12 cellular contexts compared by ENCODE assay signal in the genomic region with DNA sequence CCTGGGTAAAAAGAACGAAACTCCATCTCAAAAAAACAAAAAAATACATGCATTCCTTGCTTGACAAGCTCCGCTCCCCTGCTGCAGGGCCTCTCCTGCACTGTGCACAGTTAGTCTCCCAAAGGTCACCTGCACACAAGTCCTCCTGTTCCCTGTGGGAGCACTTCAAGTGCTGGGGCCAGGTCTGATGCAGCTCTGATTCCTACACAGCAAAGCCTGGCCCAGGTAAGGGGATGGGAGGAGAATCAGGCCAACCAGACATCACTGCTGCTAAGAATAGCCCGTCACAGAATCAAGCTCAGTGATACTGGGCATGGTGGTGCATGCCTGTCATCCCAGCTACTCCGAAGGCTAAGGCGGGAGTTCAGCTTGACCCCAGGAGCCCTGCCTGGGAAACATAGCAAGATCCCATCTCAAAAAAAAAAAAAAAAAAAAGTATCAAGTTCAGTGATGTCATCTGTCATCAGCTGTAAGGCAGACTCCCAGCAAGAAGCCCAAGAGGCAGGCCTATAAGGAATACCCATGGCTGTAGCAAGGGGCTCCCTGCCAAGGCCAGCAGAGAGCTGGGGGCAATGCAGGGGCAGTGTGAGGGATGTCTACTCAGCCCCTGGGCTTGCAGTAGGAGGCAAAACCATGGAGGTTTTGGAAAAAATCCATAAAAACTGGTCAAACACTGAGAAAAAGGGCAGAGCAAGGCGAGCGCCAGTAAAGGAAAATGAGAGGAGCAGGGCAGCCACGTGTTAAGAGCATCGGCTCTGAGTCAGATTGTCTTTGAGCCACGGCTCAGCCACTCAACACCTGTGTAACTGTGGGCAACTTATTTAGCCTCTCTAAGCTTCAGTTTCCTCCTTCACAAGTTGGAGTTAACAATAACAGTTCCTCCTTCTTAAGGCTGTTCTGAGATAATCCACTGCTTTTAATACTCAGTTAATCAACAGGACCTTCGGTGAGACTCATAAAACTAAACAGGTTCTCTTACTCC. TPM values are rescaled to one million over a fixed set of nuclear protein-coding genes. Genes with fewer than 3 reads are reported as not detected.
A peak's percentile ranks its signal among the peaks of the same experiment; 100 is the strongest.
DNase-seq lines count a peak whose midpoint lies in the region; ATAC-seq, FAIRE-seq and TF ChIP-seq lines count a peak whose summit lies in the region.
"Had no signal": no experiment of that assay in that cellular context is flagged by ENCODE, and none has a peak within 500 bp of the region (broad histone marks: within the 10 kb centered on the region; RNA-seq: fewer than 3 reads in every experiment).

No MANE protein-coding gene starts in this region.

- CTCF ChIA-PET in A549 (lab: Yijun Ruan, JAX): interaction anchor here (0.9 to 18.3 kb wide), 5 partner anchors 10 to 70 kb away, joined by 4 to 498 read pairs (median 20); a partner anchor contains a TSS

- H3K36me3 Mint-ChIP-seq in endodermal cell (ENCODE audit: low read depth) (peaks cover 54% of the 10 kb centered on the region), nephron (ENCODE audit: low read depth) (peaks cover 43% of the 10 kb centered on the region)

- TF ChIP-seq RAD21 in A549 (conservative IDR thresholded peaks at IDR 0.05 in 1 of 2, IDR thresholded peaks at IDR 0.05 in 1 of 2): no peak

- H3K9me3 ChIP-seq in A549 (no peaks in the 10 kb centered on the region), NT2/D1 (ENCODE audit: insufficient read depth, low read length) (no peaks in the 10 kb centered on the region), endodermal cell (ENCODE audit: control insufficient read depth, low read length) (no peaks in the 10 kb centered on the region), SJCRH30 (replicated peaks) (no peaks in the 10 kb centered on the region)
- H3K9me3 ChIP-seq: BE2C, pancreas had no signal

- H3K4me1 ChIP-seq in A549: peaks cover 48% of the 10 kb centered on the region
- peaks cover 27% of the 10 kb centered on the region for H3K4me1 ChIP-seq in NT2/D1 (ENCODE audit: insufficient read depth, insufficient read length)
- peaks cover 10% of the 10 kb centered on the region for H3K4me1 ChIP-seq in endodermal cell (ENCODE audit: control insufficient read depth, insufficient read depth, low read length)
- peaks cover 13% of the 10 kb centered on the region for H3K4me1 ChIP-seq in SJCRH30
- H3K4me1 ChIP-seq: BE2C had no signal

- TF ChIP-seq EP300 in A549 (IDR thresholded peaks at IDR 0.05): no peak

- POLR2A ChIA-PET in A549 (lab: Yijun Ruan, JAX): interaction anchor here (0.7 to 1.1 kb wide), 3 partner anchors 10 to 46 kb away, joined by 3 to 4 read pairs (median 3); a partner anchor contains a TSS

- no peak overlapping the region for H3K4me3 ChIP-seq in A549
- no peak overlapping the region for H3K4me3 ChIP-seq in NT2/D1 (ENCODE audit: insufficient read length, low read depth)
- peak overlapping the region; percentile 96 for H3K4me3 ChIP-seq in endodermal cell (ENCODE audit: low read length)
- H3K4me3 ChIP-seq in SJCRH30: no peak overlapping the region
- no peak overlapping the region for H3K4me3 ChIP-seq in H7 (ENCODE audit: insufficient read depth, low read depth, low read length)
- H3K4me3 ChIP-seq: pancreas had no signal

- TF ChIP-seq POLR2A in A549 (IDR thresholded peaks at IDR 0.05; ENCODE audit: low read length): no peak

- H3K4me1 Mint-ChIP-seq in endodermal cell (peaks cover 33% of the 10 kb centered on the region), nephron (peaks cover 60% of the 10 kb centered on the region)
- peaks cover 38% of the 10 kb centered on the region for H3K4me1 Mint-ChIP-seq in stimulated activated naive CD8-positive, alpha-beta T cell treated with anti-CD3 and anti-CD28 coated beads, Interleukin-15, amount 100 ng/mL, for 72 hours

- H3K4me3 Mint-ChIP-seq in endodermal cell (no peak overlapping the region), nephron (peak overlapping the region; percentile 69 to 100 (median 95))
- H3K4me3 Mint-ChIP-seq in stimulated activated naive CD8-positive, alpha-beta T cell treated with anti-CD3 and anti-CD28 coated beads, Interleukin-15, amount 100 ng/mL, for 72 hours: no peak overlapping the region

- no peak for DNase-seq in A549 (ENCODE audit: low read depth in 1 of 2, low spot score in 1 of 2)
- no peak for DNase-seq in NT2/D1 (ENCODE audit: low read depth, low spot score)
- no peak for DNase-seq in endodermal cell
- no peak for DNase-seq in NCI-H82 treated with DMSO at 0.1 percent for 48 hours (lab: John Stamatoyannopoulos, UW; ENCODE audit: unreplicated experiment)
- no peak for DNase-seq in SJCRH30
- DNase-seq in H7: no peak
- no peak for DNase-seq in stimulated activated naive CD8-positive, alpha-beta T cell treated with anti-CD3 and anti-CD28 coated beads, Interleukin-15, amount 100 ng/mL, for 72 hours
- DNase-seq: activated CD4-positive, alpha-beta T cell treated with anti-CD3 and anti-CD28 coated beads for 48 hours; anterior cingulate cortex; BE2C had no signal

- no peak for TF ChIP-seq CTCF in A549 (IDR thresholded peaks at IDR 0.05)
- TF ChIP-seq CTCF in endodermal cell (conservative IDR thresholded peaks at IDR 0.05): no peak
- no peak for TF ChIP-seq CTCF in nephron (IDR thresholded peaks at IDR 0.05; ENCODE audit: unreplicated experiment in 3 of 3)

- H3K27ac Mint-ChIP-seq in endodermal cell: no peak overlapping the region
- H3K27ac Mint-ChIP-seq in nephron: peak overlapping the region; percentile 65 to 76 (median 69)
- H3K27ac Mint-ChIP-seq in stimulated activated naive CD8-positive, alpha-beta T cell treated with anti-CD3 and anti-CD28 coated beads, Interleukin-15, amount 100 ng/mL, for 72 hours: no peak overlapping the region

- H3K36me3 ChIP-seq in NT2/D1 (ENCODE audit: insufficient read depth, insufficient read length, low read length): peaks cover 78% of the 10 kb centered on the region
- H3K36me3 ChIP-seq in endodermal cell (ENCODE audit: control insufficient read depth, insufficient read depth, low read length): peaks cover 59% of the 10 kb centered on the region
- peaks cover 53% of the 10 kb centered on the region for H3K36me3 ChIP-seq in SJCRH30
- H3K36me3 ChIP-seq in H7 (replicated peaks; ENCODE audit: control insufficient read depth, insufficient read depth, low read length): peaks cover 37% of the 10 kb centered on the region
- H3K36me3 ChIP-seq: BE2C, pancreas had no signal

- ATAC-seq in A549: no peak
- no peak for ATAC-seq in stimulated activated naive CD8-positive, alpha-beta T cell treated with anti-CD3 and anti-CD28 coated beads, Interleukin-15, amount 100 ng/mL, for 72 hours
- ATAC-seq: pancreas had no signal

- H3K9ac ChIP-seq in NT2/D1 (ENCODE audit: insufficient read length, low read depth) (peak overlapping the region; percentile 22), endodermal cell (ENCODE audit: extremely low read depth, low read length, poor library complexity, severe bottlenecking) (no peak overlapping the region)

- H3K27ac ChIP-seq in A549: peak overlapping the region in 1 of 2 experiments; percentile 93; a peak in 1 of 6 replicates
- H3K27ac ChIP-seq in endodermal cell (ENCODE audit: low read depth, low read length): no peak overlapping the region
- no peak overlapping the region for H3K27ac ChIP-seq in SJCRH30
- H3K27ac ChIP-seq: pancreas had no signal

- H3K27me3 Mint-ChIP-seq in endodermal cell (ENCODE audit: insufficient read depth) (no peaks in the 10 kb centered on the region), nephron (ENCODE audit: low read depth) (peaks cover 3% of the 10 kb centered on the region)
- no peaks in the 10 kb centered on the region for H3K27me3 Mint-ChIP-seq in stimulated activated naive CD8-positive, alpha-beta T cell treated with anti-CD3 and anti-CD28 coated beads, Interleukin-15, amount 100 ng/mL, for 72 hours

- H3K4me2 ChIP-seq in A549: peak overlapping the region; percentile 79

- WGBS in A549 (ENCODE audit: missing lambda C conversion rate): 84% methylated on average over 11 of the region's 11 CpGs
- 91 to 95% methylated on average over 9 to 11 of the region's 11 CpGs for WGBS in endodermal cell (ENCODE audit: insufficient coverage in 1 of 2, insufficient read length in 1 of 2), 2 experiments

- H3K27me3 ChIP-seq in NT2/D1 (ENCODE audit: insufficient read depth, insufficient read length): no peaks in the 10 kb centered on the region
- H3K27me3 ChIP-seq in endodermal cell (ENCODE audit: control insufficient read depth, insufficient read depth, low read length, poor library complexity, severe bottlenecking): no peaks in the 10 kb centered on the region
- no peaks in the 10 kb centered on the region for H3K27me3 ChIP-seq in SJCRH30
- no peaks in the 10 kb centered on the region for H3K27me3 ChIP-seq in H7 (ENCODE audit: control insufficient read depth, insufficient read depth, low read length)
- H3K27me3 ChIP-seq: BE2C, pancreas had no signal

- FAIRE-seq in A549 (lab: Jason Lieb, UNC): no peak
- FAIRE-seq: pancreas had no signal

- H3K9me3 Mint-ChIP-seq in endodermal cell: no peaks in the 10 kb centered on the region
- H3K9me3 Mint-ChIP-seq in nephron: no peaks in the 10 kb centered on the region
- H3K9me3 Mint-ChIP-seq in stimulated activated naive CD8-positive, alpha-beta T cell treated with anti-CD3 and anti-CD28 coated beads, Interleukin-15, amount 100 ng/mL, for 72 hours: no peaks in the 10 kb centered on the region

RNA-seq across cellular contexts. Expression of a gene that starts 3.2 kb away (rescaled TPM):
- 154 and 281 TPM in 2 replicates for polyA plus RNA-seq in A549 (2011; rRNA removed)
- polyA plus RNA-seq in A549 (2012; cell fraction: cytosol; rRNA removed): 347 and 498 TPM in 2 replicates
- polyA plus RNA-seq in A549 (2012; cell fraction: nucleus; rRNA removed): 396 and 449 TPM in 2 replicates
- polyA plus RNA-seq in A549 (2017; fragmentation: RNase III; extraction: RNeasy Plus Mini Kit Qiagen cat#74134 plus additional on column Dnase treatment): 956 to 1,105 TPM (median 1,022 TPM) in 3 replicates
- polyA minus RNA-seq in A549 (2011; rRNA and poly(A)+ RNA removed): 51.6 and 54.5 TPM in 2 replicates
- total RNA-seq in endodermal cell: 100 to 1,000 TPM; 191 to 251 TPM
- polyA plus RNA-seq in endodermal cell (2013, experiment 1 of 2): 274 TPM
- 289 TPM for polyA plus RNA-seq in endodermal cell (2013, experiment 2 of 2)
- 427 and 459 TPM in 2 replicates for total RNA-seq in SJCRH30 (2014; rRNA removed; shearing (Covaris generic))
- 117 and 129 TPM in 2 replicates for total RNA-seq in H7 (2014; rRNA removed; shearing (Covaris generic))

RNA-seq across cellular contexts. Expression of a gene that starts 12.8 kb away (rescaled TPM):
- polyA plus RNA-seq in A549 (2011; rRNA removed) (16.3 and 32.9 TPM in 2 replicates), A549 (2017; fragmentation: RNase III; extraction: RNeasy Plus Mini Kit Qiagen cat#74134 plus additional on column Dnase treatment) (2.5 to 5.6 TPM (median 4.5 TPM) in 3 replicates)
- 2.8 and 3.1 TPM in 2 replicates for polyA plus RNA-seq in A549 (2012; cell fraction: cytosol; rRNA removed)
- polyA plus RNA-seq in A549 (2012; cell fraction: nucleus; rRNA removed): 4.2 and 7.7 TPM in 2 replicates
- polyA minus RNA-seq in A549 (2011; rRNA and poly(A)+ RNA removed): 7.8 and 13.3 TPM in 2 replicates
- total RNA-seq in endodermal cell: 1 to 10 TPM; 1.8 to 3.6 TPM
- 1.6 TPM for polyA plus RNA-seq in endodermal cell (2013, experiment 1 of 2)
- 0.33 TPM for polyA plus RNA-seq in endodermal cell (2013, experiment 2 of 2)
- 2.5 and 3.2 TPM in 2 replicates for total RNA-seq in SJCRH30 (2014; rRNA removed; shearing (Covaris generic))
- total RNA-seq in H7 (2014; rRNA removed; shearing (Covaris generic)): 0.78 TPM in 1 of 2 replicates, not detected in the other

RNA-seq across cellular contexts. Expression of a gene that starts 21.5 kb away (rescaled TPM):
- polyA plus RNA-seq in A549 (2011; rRNA removed): 17.6 and 21.4 TPM in 2 replicates
- polyA plus RNA-seq in A549 (2012; cell fraction: cytosol; rRNA removed): 18.5 and 21.2 TPM in 2 replicates
- 55.0 and 61.4 TPM in 2 replicates for polyA plus RNA-seq in A549 (2012; cell fraction: nucleus; rRNA removed)
- 16.7 to 19.5 TPM (median 18.3 TPM) in 3 replicates for polyA plus RNA-seq in A549 (2017; fragmentation: RNase III; extraction: RNeasy Plus Mini Kit Qiagen cat#74134 plus additional on column Dnase treatment)
- polyA minus RNA-seq in A549 (2011; rRNA and poly(A)+ RNA removed): 24.9 and 27.1 TPM in 2 replicates
- total RNA-seq in endodermal cell: 10 to 100 TPM; 22.1 to 36.4 TPM
- 30.4 TPM for polyA plus RNA-seq in endodermal cell (2013, experiment 1 of 2)
- polyA plus RNA-seq in endodermal cell (2013, experiment 2 of 2): 25.1 TPM
- 10.5 and 11.9 TPM in 2 replicates for total RNA-seq in SJCRH30 (2014; rRNA removed; shearing (Covaris generic))
- total RNA-seq in H7 (2014; rRNA removed; shearing (Covaris generic)): 17.4 and 21.4 TPM in 2 replicates

RNA-seq across cellular contexts. Expression of a gene that starts 28.4 kb away (rescaled TPM):
- polyA plus RNA-seq in A549 (2011; rRNA removed) (11.0 and 13.3 TPM in 2 replicates), A549 (2017; fragmentation: RNase III; extraction: RNeasy Plus Mini Kit Qiagen cat#74134 plus additional on column Dnase treatment) (20.4 to 21.9 TPM (median 20.7 TPM) in 3 replicates)
- polyA plus RNA-seq in A549 (2012; cell fraction: cytosol; rRNA removed): 24.8 and 25.7 TPM in 2 replicates
- 16.2 and 17.0 TPM in 2 replicates for polyA plus RNA-seq in A549 (2012; cell fraction: nucleus; rRNA removed)
- polyA minus RNA-seq in A549 (2011; rRNA and poly(A)+ RNA removed): 6.2 and 9.3 TPM in 2 replicates
- 10 to 100 TPM; 10.6 to 15.3 TPM for total RNA-seq in endodermal cell
- 14.7 TPM for polyA plus RNA-seq in endodermal cell (2013, experiment 1 of 2)
- polyA plus RNA-seq in endodermal cell (2013, experiment 2 of 2): 17.7 TPM
- 6.1 and 6.6 TPM in 2 replicates for total RNA-seq in SJCRH30 (2014; rRNA removed; shearing (Covaris generic))
- total RNA-seq in H7 (2014; rRNA removed; shearing (Covaris generic)): 4.1 and 9.3 TPM in 2 replicates

RNA-seq across cellular contexts. Expression of a gene that starts 28.7 kb away (rescaled TPM):
- polyA plus RNA-seq in A549 (2011; rRNA removed) (80.2 and 257 TPM in 2 replicates), A549 (2017; fragmentation: RNase III; extraction: RNeasy Plus Mini Kit Qiagen cat#74134 plus additional on column Dnase treatment) (14.7 TPM in 1 of 3 replicates, not detected in the others)
- 70.8 and 88.5 TPM in 2 replicates for polyA plus RNA-seq in A549 (2012; cell fraction: cytosol; rRNA removed)
- polyA plus RNA-seq in A549 (2012; cell fraction: nucleus; rRNA removed): 313 TPM in 1 of 2 replicates, not detected in the other
- 13,550 and 18,381 TPM in 2 replicates for polyA minus RNA-seq in A549 (2011; rRNA and poly(A)+ RNA removed)
- over 10,000 TPM; 17,358 to 20,060 TPM for total RNA-seq in endodermal cell
- 4,324 TPM for polyA plus RNA-seq in endodermal cell (2013, experiment 1 of 2)
- 7,111 TPM for polyA plus RNA-seq in endodermal cell (2013, experiment 2 of 2)
- 8,654 and 17,072 TPM in 2 replicates for total RNA-seq in SJCRH30 (2014; rRNA removed; shearing (Covaris generic))
- total RNA-seq in H7 (2014; rRNA removed; shearing (Covaris generic)): 10,629 and 14,347 TPM in 2 replicates

Comparison
In these comparisons a context has a peak if more than half of its experiments do, and no peak if none do; other contexts are left out.
1. H3K27ac Mint-ChIP-seq: peak in nephron (3 of 3); none in endodermal cell (single experiment) and stimulated activated naive CD8-positive, alpha-beta T cell treated with anti-CD3 and anti-CD28 coated beads, Interleukin-15, amount 100 ng/mL, for 72 hours (0 of 2).
2. H3K4me3 Mint-ChIP-seq: peak in nephron (3 of 3); none in endodermal cell (single experiment) and stimulated activated naive CD8-positive, alpha-beta T cell treated with anti-CD3 and anti-CD28 coated beads, Interleukin-15, amount 100 ng/mL, for 72 hours (0 of 2).